ENCODE assay signal across 8 cellular contexts in genomic region chr15:71730277-71731144, GRCh38.
A peak's percentile ranks its signal among the peaks of the same experiment; 100 is the strongest.
DNase-seq lines count a peak whose midpoint lies in the region; ATAC-seq, FAIRE-seq and TF ChIP-seq lines count a peak whose summit lies in the region.

No MANE protein-coding gene starts in this region.

- TF ChIP-seq POLR2A in GM12892 (IDR thresholded peaks at IDR 0.05; ENCODE audit: low read depth, low read length) (no peak), gastroesophageal sphincter (IDR thresholded peaks at IDR 0.05) (no peak)

- no peaks in the 10 kb centered on the region for H3K9me3 Mint-ChIP-seq in activated CD4-positive, alpha-beta memory T cell treated with anti-CD3 and anti-CD28 coated beads for 36 hours

- DNase-seq in GM12892 (ENCODE audit: insufficient read length) (peak; percentile 28), NCI-H1694 treated with DMSO at 0.1 percent for 48 hours (lab: John Stamatoyannopoulos, UW) (peak; percentile 59), pons (ENCODE audit: low spot score) (peak; percentile 68)
- peak; percentile 30 for DNase-seq in activated CD4-positive, alpha-beta memory T cell treated with anti-CD3 and anti-CD28 coated beads for 36 hours

- no peaks in the 10 kb centered on the region for H3K27me3 ChIP-seq in gastroesophageal sphincter

- peak; percentile 79 for FAIRE-seq in GM12892 (lab: Jason Lieb, UNC)

- intact Hi-C loops in activated CD4-positive, alpha-beta memory T cell treated with anti-CD3 and anti-CD28 coated beads for 36 hours (cut with micrococcal nuclease), result loop anchor here (2.0 to 5.0 kb wide), 2 partner anchors 153 to 282 kb away; no protein-coding TSS in a partner anchor

- CTCF ChIA-PET in activated CD4-positive, alpha-beta memory T cell treated with anti-CD3 and anti-CD28 coated beads for 36 hours (lab: Charles Lee), result interaction anchor here (1.0 to 3.0 kb wide), 8 partner anchors 9 to 344 kb away, joined by 3 to 15 read pairs (median 4); no protein-coding TSS in a partner anchor

- 37 to 47% methylated on average over 15 of the region's 15 CpGs for WGBS in gastroesophageal sphincter (ENCODE audit: low coverage in 1 of 2), 2 donors

- ATAC-seq in gastroesophageal sphincter (peak; percentile 84), HG03520 (IDR thresholded peaks at IDR 0.05; ENCODE audit: unreplicated experiment) (no peak), GM19328 (IDR thresholded peaks at IDR 0.05; ENCODE audit: unreplicated experiment) (no peak)

- no peaks in the 10 kb centered on the region for H3K36me3 Mint-ChIP-seq in activated CD4-positive, alpha-beta memory T cell treated with anti-CD3 and anti-CD28 coated beads for 36 hours

- H3K27ac ChIP-seq in C4-2B (no peak overlapping the region), gastroesophageal sphincter (no peak overlapping the region)

- no peak overlapping the region for H3K4me3 ChIP-seq in gastroesophageal sphincter

- H3K4me1 Mint-ChIP-seq in activated CD4-positive, alpha-beta memory T cell treated with anti-CD3 and anti-CD28 coated beads for 36 hours (ENCODE audit: low read depth), result no peaks in the 10 kb centered on the region

- H3K4me1 ChIP-seq in gastroesophageal sphincter, result peaks cover 0 to 11% (median 0%) of the 10 kb centered on the region in 3 donors

- TF ChIP-seq CTCF in C4-2B (conservative IDR thresholded peaks at IDR 0.05) (peak; percentile 90), gastroesophageal sphincter (IDR thresholded peaks at IDR 0.05) (peak; percentile 70 to 86 (median 76))

- H3K4me3 Mint-ChIP-seq in activated CD4-positive, alpha-beta memory T cell treated with anti-CD3 and anti-CD28 coated beads for 36 hours, result no peak overlapping the region

- no peaks in the 10 kb centered on the region for H3K36me3 ChIP-seq in gastroesophageal sphincter

- no peak overlapping the region for H3K27ac Mint-ChIP-seq in activated CD4-positive, alpha-beta memory T cell treated with anti-CD3 and anti-CD28 coated beads for 36 hours

- POLR2A ChIA-PET in activated CD4-positive, alpha-beta memory T cell treated with anti-CD3 and anti-CD28 coated beads for 36 hours (lab: Charles Lee), result no interaction called here

- TF ChIP-seq EP300 in gastroesophageal sphincter (IDR thresholded peaks at IDR 0.05), result no peak

- peaks cover 5% of the 10 kb centered on the region for H3K27me3 Mint-ChIP-seq in activated CD4-positive, alpha-beta memory T cell treated with anti-CD3 and anti-CD28 coated beads for 36 hours

- no peaks in the 10 kb centered on the region for H3K9me3 ChIP-seq in gastroesophageal sphincter
